26 cellular contexts compared by ENCODE assay signal in genomic region chr6:158512809-158513208, GRCh38.
"Had no signal": no experiment of that assay in that cellular context is flagged by ENCODE, and none has a peak within 500 bp of the region (broad histone marks: within the 10 kb centered on the region; RNA-seq: fewer than 3 reads in every experiment).

No MANE protein-coding gene starts in this region.

- H3K4me3 ChIP-seq: adrenal gland, breast epithelium, SK-N-MC had no signal

- FAIRE-seq: RCC 7860, TTC549 had no signal

- ATAC-seq: activated CD4-positive, alpha-beta T cell treated with anti-CD3 and anti-CD28 coated beads for 36 hours; activated CD8-positive, alpha-beta T cell treated with anti-CD3 and anti-CD28 coated beads, Interleukin-2, amount 10 ng/mL, durations not matched to agents 7 days and 5 days; T-cell had no signal

- H3K36me3 ChIP-seq: adrenal gland, breast epithelium had no signal

- H3K36me3 Mint-ChIP-seq: activated naive CD8-positive, alpha-beta T cell treated with anti-CD3 and anti-CD28 coated beads, Interleukin-2, amount 10 ng/mL, durations not matched to agents 7 days and 5 days had no signal

- H3K27ac ChIP-seq: adrenal gland, breast epithelium, SK-N-MC, VCaP had no signal

- H3K27me3 Mint-ChIP-seq: T-cell had no signal

- H3K4me1 ChIP-seq: breast epithelium had no signal

- H3K27me3 ChIP-seq: breast epithelium had no signal

- DNase-seq: activated CD4-positive, alpha-beta T cell treated with anti-CD3 and anti-CD28 coated beads for 36 hours; activated CD4-positive, alpha-beta T cell treated with anti-CD3 and anti-CD28 coated beads, Interleukin-2, amount 50 U/mL, for 1 hour; activated CD8-positive, alpha-beta T cell treated with anti-CD3 and anti-CD28 coated beads, Interleukin-2, amount 10 ng/mL, durations not matched to agents 7 days and 5 days; activated naive CD4-positive, alpha-beta T cell treated with anti-CD3 and anti-CD28 coated beads, Interleukin-2, amount 50 U/mL, for 16 hours; activated naive CD8-positive, alpha-beta T cell treated with anti-CD3 and anti-CD28 coated beads, Interleukin-2, amount 10 ng/mL, durations not matched to agents 7 days and 5 days; activated T-cell treated with anti-CD3 and anti-CD28 coated beads, Interleukin-2, amount 50 U/mL, for 1 hour; adrenal gland; anterior cingulate cortex; central memory CD4-positive, alpha-beta T cell; Kasumi-1; KBM-7; NCI-H1048; NCI-H146; NCI-H187 treated with DMSO at 0.1 percent for 48 hours; NCI-H2171 treated with DMSO at 0.1 percent for 48 hours; NCI-H226; NCI-H526; NCI-H774; T-cell; T-helper 2 cell; T1000 had no signal

- H3K4me3 Mint-ChIP-seq: activated CD4-positive, alpha-beta T cell treated with anti-CD3 and anti-CD28 coated beads for 36 hours; activated CD8-positive, alpha-beta T cell treated with anti-CD3 and anti-CD28 coated beads, Interleukin-2, amount 10 ng/mL, durations not matched to agents 7 days and 5 days; activated naive CD8-positive, alpha-beta T cell treated with anti-CD3 and anti-CD28 coated beads, Interleukin-2, amount 10 ng/mL, durations not matched to agents 7 days and 5 days; T-cell had no signal

- H3K9me3 Mint-ChIP-seq: activated naive CD8-positive, alpha-beta T cell treated with anti-CD3 and anti-CD28 coated beads, Interleukin-2, amount 10 ng/mL, durations not matched to agents 7 days and 5 days; T-cell had no signal

- H3K9me3 ChIP-seq: adrenal gland, breast epithelium had no signal

- H3K27ac Mint-ChIP-seq: activated CD4-positive, alpha-beta T cell treated with anti-CD3 and anti-CD28 coated beads for 36 hours; activated CD8-positive, alpha-beta T cell treated with anti-CD3 and anti-CD28 coated beads, Interleukin-2, amount 10 ng/mL, durations not matched to agents 7 days and 5 days; activated naive CD8-positive, alpha-beta T cell treated with anti-CD3 and anti-CD28 coated beads, Interleukin-2, amount 10 ng/mL, durations not matched to agents 7 days and 5 days; T-cell had no signal
